In genomic region chr1:155893389-155894142, GRCh38 we compare ENCODE assay signal across 6 cellular contexts. TPM values are rescaled to one million over a fixed set of nuclear protein-coding genes. Genes with fewer than 3 reads are reported as not detected.
A peak's percentile ranks its signal among the peaks of the same experiment; 100 is the strongest.
DNase-seq lines count a peak whose midpoint lies in the region; ATAC-seq lines count a peak whose summit lies in the region.

No MANE protein-coding gene starts in this region.

- ATAC-seq in GM19035 (IDR thresholded peaks at IDR 0.05; ENCODE audit: unreplicated experiment) = no peak

- no peak overlapping the region for H3K4me3 ChIP-seq in skeletal muscle cell (ENCODE audit: low read depth, low read length)

- DNase-seq in OCI-M1 (lab: John Stamatoyannopoulos, UW) (peak; percentile 20), dermis microvascular lymphatic vessel endothelial cell (ENCODE audit: low read depth in 2 of 2) (peak; percentile 94 to 96), skeletal muscle cell (ENCODE audit: low read depth) (peak; percentile 60), NCI-H2171 treated with DMSO at 0.1 percent for 48 hours (lab: John Stamatoyannopoulos, UW) (no peak), medulla oblongata (ENCODE audit: extremely low spot score) (no peak)

RNA-seq across cellular contexts. Expression of gene RIT1, which starts 17.6 kb away (rescaled TPM):
- 18.2 and 36.3 TPM in 2 replicates for total RNA-seq in dermis microvascular lymphatic vessel endothelial cell

RNA-seq across cellular contexts. Expression of gene SYT11, which starts 34.2 kb away (rescaled TPM):
- total RNA-seq in dermis microvascular lymphatic vessel endothelial cell = 14.2 and 20.3 TPM in 2 replicates

RNA-seq across cellular contexts. Expression of gene GON4L, which starts 36.6 kb away (rescaled TPM):
- total RNA-seq in dermis microvascular lymphatic vessel endothelial cell = 16.3 and 23.6 TPM in 2 replicates

RNA-seq across cellular contexts. Expression of gene KHDC4, which starts 40.6 kb away (rescaled TPM):
- 14.6 and 18.6 TPM in 2 replicates for total RNA-seq in dermis microvascular lymphatic vessel endothelial cell

RNA-seq across cellular contexts. Expression of gene RXFP4, which starts 47.9 kb away (rescaled TPM):
- total RNA-seq in dermis microvascular lymphatic vessel endothelial cell = not detected in 2 replicates

Comparison
In these comparisons a context has a peak if more than half of its experiments do, and no peak if none do; other contexts are left out.
1. DNase-seq: peak in OCI-M1 (single experiment), dermis microvascular lymphatic vessel endothelial cell (2 of 2) and skeletal muscle cell (single experiment); none in NCI-H2171 treated with DMSO at 0.1 percent for 48 hours (single experiment) and medulla oblongata (single experiment).